Comparison of ENCODE assay signal across 8 cellular contexts in the genomic region with DNA sequence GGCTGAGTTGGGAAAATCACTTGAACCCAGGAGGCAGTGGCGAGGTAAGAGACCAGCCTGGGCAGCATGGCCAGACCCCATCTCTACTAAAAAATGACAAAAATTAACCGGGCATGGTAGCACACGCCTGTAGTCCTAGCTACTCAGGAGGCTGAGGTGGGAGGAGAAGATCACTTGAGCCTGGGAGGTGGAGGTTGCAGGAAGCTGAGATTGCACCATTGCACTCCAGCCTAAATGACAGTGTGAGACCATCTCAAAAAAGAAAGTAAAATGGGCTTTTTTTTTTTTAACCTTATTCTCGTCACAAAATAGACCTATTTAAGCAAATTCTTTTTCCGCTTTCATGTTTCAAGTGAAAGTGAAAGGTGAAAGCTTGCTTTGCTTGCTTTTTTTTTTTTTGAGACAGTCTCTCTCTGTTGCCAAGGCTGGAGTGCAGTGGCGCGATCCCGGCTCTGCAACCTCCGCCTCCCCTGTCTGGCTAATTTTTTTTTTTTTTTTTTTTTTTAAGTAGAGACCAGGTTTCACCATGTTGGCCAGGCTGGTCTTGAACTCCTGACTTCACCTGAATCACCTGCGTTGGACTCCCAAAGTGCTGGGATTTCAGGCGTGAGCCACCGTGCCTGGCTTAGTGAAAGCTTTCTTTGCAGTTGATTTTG. TPM values are rescaled to one million over a fixed set of nuclear protein-coding genes. Genes with fewer than 3 reads are reported as not detected.
DNase-seq lines count a peak whose midpoint lies in the region; ATAC-seq and TF ChIP-seq lines count a peak whose summit lies in the region.

No MANE protein-coding gene starts in this region.

- no peaks in the 10 kb centered on the region for H3K9me3 ChIP-seq in BLaER1
- H3K9me3 ChIP-seq in Peyer's patch = no peaks in the 10 kb centered on the region

- peaks cover 51% of the 10 kb centered on the region for H3K36me3 Mint-ChIP-seq in nephron progenitor cell (ENCODE audit: low read depth)

- H3K4me3 ChIP-seq in BLaER1 (peak overlapping the region; percentile 49; the same call in 1 of the 2 replicates), Peyer's patch (peak overlapping the region; percentile 11 to 42 (median 28))

- no peak for TF ChIP-seq POLR2A in Peyer's patch (IDR thresholded peaks at IDR 0.05)

- no peak for TF ChIP-seq CTCF in Peyer's patch (IDR thresholded peaks at IDR 0.05)
- no peak for TF ChIP-seq CTCF in nephron progenitor cell (IDR thresholded peaks at IDR 0.05)

- H3K4me1 ChIP-seq in BLaER1 (peaks cover 46% of the 10 kb centered on the region), Peyer's patch (peaks cover 0 to 39% (median 19%) of the 10 kb centered on the region in 4 donors)

- no peak overlapping the region for H3K4me3 Mint-ChIP-seq in nephron progenitor cell

- H4K20me1 ChIP-seq in BLaER1 = peaks cover 80% of the 10 kb centered on the region

- H3K27me3 ChIP-seq in BLaER1 (no peaks in the 10 kb centered on the region), Peyer's patch (no peaks in the 10 kb centered on the region)

- H3K9ac ChIP-seq in BLaER1 = no peak overlapping the region; the same call in 1 of the 2 replicates

- H3K36me3 ChIP-seq in BLaER1 (peaks cover 43% of the 10 kb centered on the region), Peyer's patch (peaks cover 0 to 18% (median 0%) of the 10 kb centered on the region in 3 donors)

- H3K9me3 Mint-ChIP-seq in nephron progenitor cell = peaks cover 15% of the 10 kb centered on the region

- DNase-seq in Peyer's patch = peak in 2 of 3 donors; percentile 45 to 61
- DNase-seq in effector CD8-positive, alpha-beta T cell (lab: John Stamatoyannopoulos, UW) = peak; percentile 11
- peak; percentile 13 to 26 for DNase-seq in stimulated activated CD8-positive, alpha-beta memory T cell treated with anti-CD3 and anti-CD28 coated beads, Interleukin-7, amount 100 ng/mL, for 4 hours (ENCODE audit: low read depth in 2 of 2)
- no peak for DNase-seq in NCI-H774 (lab: John Stamatoyannopoulos, UW)
- no peak for DNase-seq in nephron progenitor cell
- DNase-seq in DMS 273 (lab: John Stamatoyannopoulos, UW; ENCODE audit: unreplicated experiment) = no peak

- ATAC-seq in GM21367 (IDR thresholded peaks at IDR 0.05; ENCODE audit: unreplicated experiment) = peak; percentile 36

- H3K4me1 Mint-ChIP-seq in nephron progenitor cell = peaks cover 30% of the 10 kb centered on the region

- no peak overlapping the region for H3K27ac Mint-ChIP-seq in nephron progenitor cell

- H3K27me3 Mint-ChIP-seq in nephron progenitor cell (ENCODE audit: low read depth, poor library complexity) = no peaks in the 10 kb centered on the region

- H3K27ac ChIP-seq in BLaER1 (no peak overlapping the region), Peyer's patch (peak overlapping the region; percentile 24 to 79 (median 28))

- peak overlapping the region; percentile 87 for H3K4me2 ChIP-seq in BLaER1

RNA-seq across cellular contexts. Expression of a gene that starts 3.6 kb away (rescaled TPM):
- 100 to 1,000 TPM in 2 of 4 donors, 10 to 100 TPM in 2; 28.9 to 136 (median 106) TPM for total RNA-seq in Peyer's patch

RNA-seq across cellular contexts. Expression of a gene that starts 26.9 kb away (rescaled TPM):
- total RNA-seq in Peyer's patch = 10 to 100 TPM; 34.7 to 84.1 (median 73.2) TPM

RNA-seq across cellular contexts. Expression of a gene that starts 42.3 kb away (rescaled TPM):
- 100 to 1,000 TPM; 647 to 897 (median 711) TPM for total RNA-seq in Peyer's patch

RNA-seq across cellular contexts. Expression of a gene that starts 50.2 kb away (rescaled TPM):
- total RNA-seq in Peyer's patch = not detected

RNA-seq across cellular contexts. Expression of a gene that starts 50.6 kb away (rescaled TPM):
- total RNA-seq in Peyer's patch = 10 to 100 TPM; 13.0 to 38.0 (median 21.5) TPM

Comparison
In these comparisons a context has a peak if more than half of its experiments do, and no peak if none do; other contexts are left out.
1. DNase-seq: peak in Peyer's patch (2 of 3), effector CD8-positive, alpha-beta T cell (single experiment) and stimulated activated CD8-positive, alpha-beta memory T cell treated with anti-CD3 and anti-CD28 coated beads, Interleukin-7, amount 100 ng/mL, for 4 hours (2 of 2); none in NCI-H774 (single experiment), nephron progenitor cell (single experiment) and DMS 273 (single experiment).